In the genomic region with DNA sequence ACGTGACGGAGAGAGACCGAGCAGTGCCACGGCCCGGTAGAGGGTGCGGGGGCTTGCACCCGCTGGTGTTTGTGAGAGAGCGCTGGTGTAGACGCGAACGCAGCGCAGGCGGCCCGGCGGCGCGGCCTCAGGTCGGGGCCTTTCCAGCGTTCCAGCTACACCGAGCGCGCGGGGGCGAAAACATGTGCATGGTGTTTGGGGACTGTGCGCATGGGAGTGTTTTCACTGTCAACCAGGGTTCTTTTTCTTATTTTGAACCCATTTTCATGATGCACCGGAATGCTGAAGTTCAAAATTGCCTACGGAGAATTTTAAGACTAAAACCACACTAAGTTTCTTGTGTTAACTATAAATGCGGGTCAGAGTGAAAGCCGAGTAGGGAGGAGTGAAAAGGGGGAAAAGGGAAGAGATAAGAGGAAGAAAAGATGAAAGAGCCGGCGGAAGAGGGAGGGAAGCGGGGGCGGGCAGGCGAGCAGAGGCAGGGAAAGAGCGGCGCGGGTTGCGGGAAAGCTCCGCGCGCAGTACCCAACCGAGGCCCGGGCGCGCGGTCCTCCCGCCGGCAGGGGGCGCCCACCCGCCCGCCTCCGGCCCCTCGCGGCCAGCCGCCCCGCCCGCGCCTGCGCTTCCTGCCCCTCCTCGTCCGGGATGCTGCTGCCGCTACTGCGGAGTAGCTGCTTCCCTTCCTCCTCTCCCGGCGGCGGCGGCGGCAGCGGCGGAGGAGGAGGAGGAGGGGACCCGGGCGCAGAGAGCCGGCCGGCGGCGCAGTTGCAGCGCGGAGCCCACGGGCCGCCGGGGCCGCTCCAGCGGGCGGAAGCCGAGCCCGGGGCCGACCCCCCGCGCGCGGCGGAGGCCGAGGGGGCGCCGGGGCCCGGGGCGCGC, we compare ENCODE assay signal across 8 cellular contexts. TPM values are rescaled to one million over a fixed set of nuclear protein-coding genes. Genes with fewer than 3 reads are reported as not detected.
DNase-seq lines count a peak whose midpoint lies in the region; ATAC-seq and TF ChIP-seq lines count a peak whose summit lies in the region.

A gene with protein sequence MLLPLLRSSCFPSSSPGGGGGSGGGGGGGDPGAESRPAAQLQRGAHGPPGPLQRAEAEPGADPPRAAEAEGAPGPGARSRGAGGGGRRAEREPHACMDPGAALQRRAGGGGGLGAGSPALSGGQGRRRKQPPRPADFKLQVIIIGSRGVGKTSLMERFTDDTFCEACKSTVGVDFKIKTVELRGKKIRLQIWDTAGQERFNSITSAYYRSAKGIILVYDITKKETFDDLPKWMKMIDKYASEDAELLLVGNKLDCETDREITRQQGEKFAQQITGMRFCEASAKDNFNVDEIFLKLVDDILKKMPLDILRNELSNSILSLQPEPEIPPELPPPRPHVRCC (plus strand): TSS at position 643 of the 879 bp plus-strand sequence. CDS start 3 bp downstream, at position 646.

- peaks cover 26 to 56% (median 46%) of the 10 kb centered on the region in 4 donors for H3K4me1 ChIP-seq in stomach

- no peak within 1 kb of the TSS for H3K27ac Mint-ChIP-seq in neural crest cell (ENCODE audit: unreplicated experiment)

- WGBS in stomach, 5 donors: 1 to 3% (median 3%) methylated on average over 50 to 85 of the region's 98 CpGs

- no peaks in the 10 kb centered on the region for H3K27me3 ChIP-seq in stomach

- H3K36me3 Mint-ChIP-seq in neural crest cell (ENCODE audit: low read depth): no peaks in the 10 kb centered on the region

- peak within 1 kb of the TSS; percentile 87 to 97 (median 94) for H3K4me3 ChIP-seq in stomach

- no peak for TF ChIP-seq POLR2A in stomach (IDR thresholded peaks at IDR 0.05)

- ATAC-seq in GM21786 (IDR thresholded peaks at IDR 0.05; ENCODE audit: unreplicated experiment): peak; percentile 32

- H3K4me3 Mint-ChIP-seq in neural crest cell: peak within 1 kb of the TSS; percentile 90

- TF ChIP-seq CTCF in LNCAP (IDR thresholded peaks at IDR 0.05) (peak; percentile 82), neural crest cell (conservative IDR thresholded peaks at IDR 0.05) (peak; percentile 88), stomach (IDR thresholded peaks at IDR 0.05) (peak in 4 of 7 experiments; percentile 21 to 89 (median 54))

- peaks cover 26% of the 10 kb centered on the region for H3K27me3 Mint-ChIP-seq in neural crest cell (ENCODE audit: low read depth)

- no peak for TF ChIP-seq EP300 in stomach (IDR thresholded peaks at IDR 0.05)

- peaks cover 57% of the 10 kb centered on the region for H3K4me1 Mint-ChIP-seq in neural crest cell

- peak within 1 kb of the TSS; percentile 58 to 88 (median 80) for H3K27ac ChIP-seq in stomach

- H3K9me3 Mint-ChIP-seq in neural crest cell: no peaks in the 10 kb centered on the region

- no peaks in the 10 kb centered on the region for H3K36me3 ChIP-seq in stomach

- intact Hi-C loops in stomach (cut with DNase I; ENCODE audit: low total_unique reads): no loop called here

- no peaks in the 10 kb centered on the region for H3K9me3 ChIP-seq in stomach

- DNase-seq in DMS79 (lab: John Stamatoyannopoulos, UW) (peak; percentile 69), SHP77 (lab: John Stamatoyannopoulos, UW) (peak; percentile 49 to 73), fibroblast of the conjunctiva (ENCODE audit: low read depth) (peak; percentile 56), neural crest cell (ENCODE audit: low read depth, low spot score) (peak; percentile 78), stomach (peak; percentile 87)
- DNase-seq in activated effector memory CD4-positive, alpha-beta T cell treated with Interleukin-2 at 50 U/mL for 16 hours: peak; percentile 83

RNA-seq across cellular contexts. Expression of the gene that starts here (rescaled TPM):
- total RNA-seq in neural crest cell (25.0 and 26.5 TPM in 2 replicates), stomach (10 to 100 TPM; 10.7 to 88.5 (median 35.2) TPM)
- 10 to 100 TPM; 14.8 to 24.3 (median 19.1) TPM for polyA plus RNA-seq in stomach

Comparison
In these comparisons a context has a peak if more than half of its experiments do, and no peak if none do; other contexts are left out.
1. Peak in every context shown above with its lines: DNase-seq, ATAC-seq, H3K4me3 ChIP-seq and H3K27ac ChIP-seq.